1 cellular context compared by ENCODE assay signal in the genomic region with DNA sequence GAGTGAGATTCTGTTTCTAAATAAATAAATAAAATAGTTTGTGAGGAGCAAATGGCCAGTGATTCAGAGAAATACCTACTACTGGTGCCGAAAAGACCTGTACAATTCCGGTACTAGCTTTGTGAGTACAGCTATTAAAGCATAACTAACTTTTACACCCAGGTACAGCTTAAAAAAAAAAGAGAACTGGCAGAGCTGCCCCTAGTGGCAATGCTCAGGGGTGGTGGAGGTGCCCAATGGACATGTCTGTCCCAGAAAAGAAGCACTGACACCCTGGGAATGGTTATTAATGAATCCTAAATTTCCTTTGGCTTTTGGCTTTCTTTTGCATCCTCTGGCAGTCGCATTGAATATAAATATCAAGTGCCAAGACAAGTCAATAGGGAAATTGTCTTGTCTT.
TF ChIP-seq lines count a peak whose summit lies in the region.

No MANE protein-coding gene starts in this region.

TF ChIP-seq in HCT116, 20 proteins besides CTCF, POLR2A, EP300 and RAD21:
- TF ChIP-seq YY1 (IDR thresholded peaks at IDR 0.05; ENCODE audit: extremely low read depth, insufficient replicate concordance, low read depth, low read length): no peak
- TF ChIP-seq CBX3 (IDR thresholded peaks at IDR 0.05; ENCODE audit: low read depth): no peak
- TF ChIP-seq ZFX (IDR thresholded peaks at IDR 0.05): no peak
- no peak for TF ChIP-seq EZH2 (IDR thresholded peaks at IDR 0.05)
- no peak for TF ChIP-seq CEBPB (IDR thresholded peaks at IDR 0.05; ENCODE audit: low read depth)
- no peak for TF ChIP-seq ELF1 (IDR thresholded peaks at IDR 0.05; ENCODE audit: borderline replicate concordance, low read depth)
- TF ChIP-seq ZNF274 (IDR thresholded peaks at IDR 0.05; ENCODE audit: low read depth, low read length): no peak
- no peak for TF ChIP-seq POLR2AphosphoS5 (IDR thresholded peaks at IDR 0.05; ENCODE audit: low read depth, low read length)
- TF ChIP-seq SRF (IDR thresholded peaks at IDR 0.05; ENCODE audit: low read depth): no peak
- TF ChIP-seq FOSL1 (IDR thresholded peaks at IDR 0.05; ENCODE audit: low read depth): no peak
- TF ChIP-seq ATF3 (IDR thresholded peaks at IDR 0.05): no peak
- TF ChIP-seq TCF7L2 (IDR thresholded peaks at IDR 0.05; ENCODE audit: borderline replicate concordance, extremely low read depth, insufficient read depth, insufficient read length): no peak
- TF ChIP-seq, protein P1, sequence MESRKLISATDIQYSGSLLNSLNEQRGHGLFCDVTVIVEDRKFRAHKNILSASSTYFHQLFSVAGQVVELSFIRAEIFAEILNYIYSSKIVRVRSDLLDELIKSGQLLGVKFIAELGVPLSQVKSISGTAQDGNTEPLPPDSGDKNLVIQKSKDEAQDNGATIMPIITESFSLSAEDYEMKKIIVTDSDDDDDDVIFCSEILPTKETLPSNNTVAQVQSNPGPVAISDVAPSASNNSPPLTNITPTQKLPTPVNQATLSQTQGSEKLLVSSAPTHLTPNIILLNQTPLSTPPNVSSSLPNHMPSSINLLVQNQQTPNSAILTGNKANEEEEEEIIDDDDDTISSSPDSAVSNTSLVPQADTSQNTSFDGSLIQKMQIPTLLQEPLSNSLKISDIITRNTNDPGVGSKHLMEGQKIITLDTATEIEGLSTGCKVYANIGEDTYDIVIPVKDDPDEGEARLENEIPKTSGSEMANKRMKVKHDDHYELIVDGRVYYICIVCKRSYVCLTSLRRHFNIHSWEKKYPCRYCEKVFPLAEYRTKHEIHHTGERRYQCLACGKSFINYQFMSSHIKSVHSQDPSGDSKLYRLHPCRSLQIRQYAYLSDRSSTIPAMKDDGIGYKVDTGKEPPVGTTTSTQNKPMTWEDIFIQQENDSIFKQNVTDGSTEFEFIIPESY (IDR thresholded peaks at IDR 0.05; ENCODE audit: extremely low read depth, insufficient replicate concordance, low read length): no peak
- no peak for TF ChIP-seq SIN3A (IDR thresholded peaks at IDR 0.05; ENCODE audit: low read depth)
- no peak for TF ChIP-seq REST (IDR thresholded peaks at IDR 0.05; ENCODE audit: low read depth)
- no peak for TF ChIP-seq JUND (IDR thresholded peaks at IDR 0.05)
- TF ChIP-seq SP1 (IDR thresholded peaks at IDR 0.05; ENCODE audit: low read depth): no peak
- no peak for TF ChIP-seq EGR1 (IDR thresholded peaks at IDR 0.05; ENCODE audit: low read depth)
